ENCODE assay signal across 1 cellular context in genomic region chr6:160358225-160359119, GRCh38.
TF ChIP-seq lines count a peak whose summit lies in the region.

No MANE protein-coding gene starts in this region.

TF ChIP-seq in H1, 55 proteins besides CTCF, POLR2A, EP300 and RAD21:
- no peak for TF ChIP-seq E2F6 (IDR thresholded peaks at IDR 0.05)
- TF ChIP-seq HDAC6 (IDR thresholded peaks at IDR 0.05; ENCODE audit: low read depth, low read length) = no peak
- TF ChIP-seq SP1 (IDR thresholded peaks at IDR 0.05; ENCODE audit: low read depth, low read length) = no peak
- TF ChIP-seq KDM1A (IDR thresholded peaks at IDR 0.05; ENCODE audit: borderline replicate concordance, low read length) = no peak
- no peak for TF ChIP-seq SIRT6 (IDR thresholded peaks at IDR 0.05; ENCODE audit: low read length)
- no peak for TF ChIP-seq CHD1 (IDR thresholded peaks at IDR 0.05; ENCODE audit: low read depth, low read length)
- no peak for TF ChIP-seq ATF2 (IDR thresholded peaks at IDR 0.05; ENCODE audit: low read length)
- TF ChIP-seq TAF7 (optimal IDR thresholded peaks at IDR 0.05; ENCODE audit: borderline replicate concordance, low read depth, low read length) = no peak
- no peak for TF ChIP-seq POLR2AphosphoS5 (IDR thresholded peaks at IDR 0.05; ENCODE audit: low read depth, low read length)
- no peak for TF ChIP-seq YY1 (IDR thresholded peaks at IDR 0.05; ENCODE audit: low read depth, low read length)
- no peak for TF ChIP-seq GABPA (IDR thresholded peaks at IDR 0.05; ENCODE audit: borderline replicate concordance, insufficient read depth, low read length)
- TF ChIP-seq TEAD4 (IDR thresholded peaks at IDR 0.05; ENCODE audit: low read depth, low read length) = no peak
- no peak for TF ChIP-seq CHD7 (IDR thresholded peaks at IDR 0.05; ENCODE audit: insufficient replicate concordance, low read length)
- TF ChIP-seq NANOG (IDR thresholded peaks at IDR 0.05; ENCODE audit: insufficient read depth, low read depth, low read length, poor library complexity, severe bottlenecking) = no peak
- no peak for TF ChIP-seq POU5F1 (IDR thresholded peaks at IDR 0.05; ENCODE audit: low read depth, low read length)
- TF ChIP-seq EGR1 (IDR thresholded peaks at IDR 0.05; ENCODE audit: borderline replicate concordance, low read depth, low read length) = no peak
- no peak for TF ChIP-seq SIX5 (IDR thresholded peaks at IDR 0.05; ENCODE audit: low read depth, low read length)
- no peak for TF ChIP-seq CTBP2 (IDR thresholded peaks at IDR 0.05; ENCODE audit: borderline replicate concordance, insufficient read depth, insufficient read length, low read length)
